Comparison of ENCODE assay signal across 8 cellular contexts in the genomic region with DNA sequence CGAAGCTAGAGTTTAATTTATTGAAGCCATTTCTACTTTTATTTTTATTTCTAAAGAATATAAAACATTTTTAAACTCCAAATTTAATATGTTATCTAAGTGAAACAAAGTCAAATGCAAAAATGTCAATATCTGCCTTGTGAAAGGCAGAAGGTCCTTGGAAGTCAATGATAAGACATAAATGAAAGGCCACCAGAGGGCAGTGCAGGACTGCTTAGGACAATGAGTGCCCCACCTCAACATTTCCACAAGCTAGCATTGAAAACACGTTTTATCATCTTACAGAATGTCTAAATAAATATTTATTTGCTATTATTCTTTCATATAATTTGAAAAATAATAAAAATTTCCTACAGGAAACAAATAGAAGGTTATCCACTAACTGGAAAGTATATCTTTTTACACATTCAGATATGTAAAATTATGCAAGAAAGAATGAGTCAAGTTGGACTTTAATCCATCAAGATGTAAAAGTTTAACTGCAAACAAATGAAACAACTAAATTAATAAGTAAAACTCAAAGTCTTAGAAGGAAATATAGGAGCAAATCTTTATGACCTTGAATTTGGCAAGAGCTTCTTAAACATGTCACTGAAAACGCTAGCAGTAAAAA.
DNase-seq lines count a peak whose midpoint lies in the region; ATAC-seq and TF ChIP-seq lines count a peak whose summit lies in the region.

No MANE protein-coding gene starts in this region.

- no peak overlapping the region for H3K9ac ChIP-seq in MM.1S (ENCODE audit: low read length)

- no peaks in the 10 kb centered on the region for H3F3A ChIP-seq in MM.1S (ENCODE audit: insufficient read depth, low read length)

- H3K4me2 ChIP-seq in MM.1S (ENCODE audit: low read depth, low read length): no peak overlapping the region

- H3K9me2 ChIP-seq in MM.1S (replicated peaks; ENCODE audit: insufficient read depth, low read length): no peaks in the 10 kb centered on the region

- H2AFZ ChIP-seq in MM.1S (ENCODE audit: low read length): no peak overlapping the region

- no peaks in the 10 kb centered on the region for H3K79me2 ChIP-seq in MM.1S (ENCODE audit: low read length)

- peak; percentile 54 for ATAC-seq in GM21515 (IDR thresholded peaks at IDR 0.05; ENCODE audit: unreplicated experiment)

- no peaks in the 10 kb centered on the region for H3K36me3 ChIP-seq in MM.1S (replicated peaks; ENCODE audit: insufficient read depth, low read length)

- H4K20me1 ChIP-seq in MM.1S (ENCODE audit: insufficient read depth, low read length): no peaks in the 10 kb centered on the region

- DNase-seq in DMS53 (lab: John Stamatoyannopoulos, UW) (peak; percentile 89), MM.1S (peak; percentile 83), SK-N-DZ (ENCODE audit: low spot score) (peak; percentile 81), brain pericyte (ENCODE audit: low read depth, low spot score) (peak; percentile 11), inferior parietal cortex (ENCODE audit: extremely low spot score) (peak; percentile 88), cortex of kidney (lab: John Stamatoyannopoulos, UW) (no peak)
- DNase-seq in stimulated activated CD4-positive, alpha-beta T cell treated with anti-CD3 and anti-CD28 coated beads, Interleukin-2, amount 100 ng/mL, for 24 hours: peak; percentile 56 to 65

- no peaks in the 10 kb centered on the region for H3K4me1 ChIP-seq in MM.1S (ENCODE audit: low read length)

- H3K9me3 ChIP-seq in MM.1S (replicated peaks; ENCODE audit: insufficient read depth, low read length): no peaks in the 10 kb centered on the region

- H3K4me3 ChIP-seq in MM.1S (ENCODE audit: low read length): no peak overlapping the region

- no peaks in the 10 kb centered on the region for H3K27me3 ChIP-seq in MM.1S (replicated peaks; ENCODE audit: insufficient read depth, low read length)

- TF ChIP-seq CTCF in MM.1S (IDR thresholded peaks at IDR 0.05; ENCODE audit: low read length): peak; percentile 69

- no peak overlapping the region for H3K27ac ChIP-seq in MM.1S (ENCODE audit: low read length)
